In genomic region chr2:221129657-221130056, GRCh38 we compare ENCODE assay signal across 27 cellular contexts.
"Had no signal": no experiment of that assay in that cellular context is flagged by ENCODE, and none has a peak within 500 bp of the region (broad histone marks: within the 10 kb centered on the region; RNA-seq: fewer than 3 reads in every experiment).

No MANE protein-coding gene starts in this region.

- H3K4me3 ChIP-seq: breast epithelium, colonic mucosa, K562 had no signal

- H3K9me3 ChIP-seq: colonic mucosa, SK-N-SH had no signal

- H3K36me3 ChIP-seq: breast epithelium, colonic mucosa had no signal

- H3K27ac ChIP-seq: breast epithelium, colonic mucosa had no signal

- H3K27me3 ChIP-seq: breast epithelium, colonic mucosa had no signal

- DNase-seq: activated CD4-positive, alpha-beta T cell treated with anti-CD3 and anti-CD28 coated beads, Interleukin-2, amount 10 ng/mL, durations not matched to agents 24 days and 14 days; activated CD4-positive, alpha-beta T cell treated with anti-CD3 and anti-CD28 coated beads, Interleukin-2, amount 50 U/mL, for 48 hours; activated CD4-positive, CD25-positive, alpha-beta regulatory T cell treated with anti-CD3 and anti-CD28 coated beads, Interleukin-2, amount 50 U/mL, for 72 hours; activated CD8-positive, alpha-beta memory T cell treated with anti-CD3 and anti-CD28 coated beads, Interleukin-2, amount 10 ng/mL, durations not matched to agents 7 days and 5 days; activated effector memory CD4-positive, alpha-beta T cell treated with Interleukin-2 at 50 U/mL for 16 hours; activated naive CD4-positive, alpha-beta T cell; activated T-cell treated with anti-CD3 and anti-CD28 coated beads, Interleukin-2, amount 50 U/mL, for 24 hours; aorta; caudate nucleus; colonic mucosa; Karpas-422; MM.1S; NCI-H1105; NCI-H146; NCI-H1930; NCI-H345; NCI-H510A; NK-92 treated with Interleukin-12 subunit alpha and Interleukin-12 subunit beta, amount 100 ng/mL, for 24 hours; OCI-M1; RPMI8226; SK-N-SH; T-helper 1 cell had no signal

- H3K4me1 ChIP-seq: breast epithelium, colonic mucosa had no signal

- ATAC-seq: activated CD8-positive, alpha-beta memory T cell treated with anti-CD3 and anti-CD28 coated beads, Interleukin-2, amount 10 ng/mL, durations not matched to agents 7 days and 5 days; K562; Panc1; Right ventricle myocardium inferior; WTC11 had no signal
